ENCODE assay signal across 13 cellular contexts in genomic region chr17:9185142-9185541, GRCh38.
"Had no signal": no experiment of that assay in that cellular context is flagged by ENCODE, and none has a peak within 500 bp of the region (broad histone marks: within the 10 kb centered on the region; RNA-seq: fewer than 3 reads in every experiment).

No MANE protein-coding gene starts in this region.

- DNase-seq: activated B cell treated with CpG ODN at 0.5 μM for 24 hours; activated CD4-positive, alpha-beta T cell treated with anti-CD3 and anti-CD28 coated beads, Interleukin-2, amount 10 ng/mL, durations not matched to agents 24 days and 14 days; activated CD8-positive, alpha-beta memory T cell treated with anti-CD3 and anti-CD28 coated beads, Interleukin-2, amount 50 U/mL, for 4 hours; activated CD8-positive, alpha-beta T cell treated with anti-CD3 and anti-CD28 coated beads, Interleukin-2, amount 10 ng/mL, durations not matched to agents 7 days and 5 days; activated gamma-delta T cell; activated T-cell treated with anti-CD3 and anti-CD28 coated beads, Interleukin-2, amount 50 U/mL, for 72 hours; central memory CD4-positive, alpha-beta T cell; colonic mucosa; foreskin keratinocyte; heart right ventricle; right lobe of liver had no signal

- H3K9me3 ChIP-seq: colonic mucosa, heart right ventricle, right lobe of liver had no signal

- H3K4me1 ChIP-seq: colonic mucosa, foreskin keratinocyte, heart right ventricle, right lobe of liver had no signal

- H3K4me3 ChIP-seq: colonic mucosa, heart right ventricle, lung, right lobe of liver had no signal

- H3K27me3 ChIP-seq: colonic mucosa, right lobe of liver had no signal

- H3K27ac ChIP-seq: colonic mucosa, foreskin keratinocyte, heart right ventricle, right lobe of liver had no signal

- H3K36me3 ChIP-seq: colonic mucosa, heart right ventricle, right lobe of liver had no signal

- ATAC-seq: activated CD8-positive, alpha-beta T cell treated with anti-CD3 and anti-CD28 coated beads, Interleukin-2, amount 10 ng/mL, durations not matched to agents 7 days and 5 days; activated naive CD4-positive, alpha-beta T cell treated with anti-CD3 and anti-CD28 coated beads, Interleukin-2, amount 50 U/mL, for 72 hours; activated T-cell treated with anti-CD3 and anti-CD28 coated beads, Interleukin-2, amount 50 U/mL, for 72 hours; foreskin keratinocyte; heart right ventricle; right lobe of liver had no signal
